ENCODE assay signal across 23 cellular contexts in the genomic region with DNA sequence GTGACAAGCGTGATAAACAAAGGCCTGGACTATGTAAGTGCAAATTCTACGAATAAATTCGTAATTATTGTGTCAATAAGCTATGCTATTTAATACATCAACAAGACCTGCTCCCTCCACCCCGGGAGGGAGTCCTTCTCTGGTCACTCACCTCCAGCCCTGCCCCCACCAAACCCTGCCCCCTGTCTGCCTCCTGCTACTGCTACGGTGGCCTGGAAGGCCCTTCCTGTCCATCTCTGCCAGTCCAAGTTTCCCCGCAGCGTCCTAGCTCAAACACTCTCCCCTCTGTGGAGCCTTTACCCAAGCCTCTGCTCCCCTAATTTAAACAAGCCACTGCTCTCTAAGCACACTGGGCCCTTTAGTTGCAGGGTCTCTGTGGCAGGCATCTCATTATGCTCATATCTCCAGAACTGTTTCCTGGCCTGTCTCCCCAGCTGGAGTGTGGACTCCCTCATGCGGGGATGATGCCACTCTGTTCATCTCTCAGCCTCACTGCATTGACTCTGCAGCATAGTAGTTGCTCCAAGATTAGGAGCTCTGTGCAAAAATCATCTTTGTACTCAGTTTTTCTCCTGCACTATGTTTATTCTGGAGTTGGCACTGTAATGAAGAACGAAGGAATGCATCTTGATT.
A peak's percentile ranks its signal among the peaks of the same experiment; 100 is the strongest.
DNase-seq lines count a peak whose midpoint lies in the region; ATAC-seq and TF ChIP-seq lines count a peak whose summit lies in the region.
"Had no signal": no experiment of that assay in that cellular context is flagged by ENCODE, and none has a peak within 500 bp of the region (broad histone marks: within the 10 kb centered on the region; RNA-seq: fewer than 3 reads in every experiment).

No MANE protein-coding gene starts in this region.

- no peaks in the 10 kb centered on the region for H4K20me1 ChIP-seq in GM23338 (replicated peaks; ENCODE audit: insufficient read depth)

- H3K4me1 ChIP-seq in GM23338 (ENCODE audit: insufficient read depth) (peaks cover 17% of the 10 kb centered on the region), ascending aorta (peaks cover 4 to 11% of the 10 kb centered on the region in 2 donors)
- H3K4me1 ChIP-seq: foreskin keratinocyte had no signal

- H3K36me3 Mint-ChIP-seq in GM23338 (ENCODE audit: low read depth): no peaks in the 10 kb centered on the region
- H3K36me3 Mint-ChIP-seq: CD4-positive, alpha-beta memory T cell had no signal

- H3K4me3 ChIP-seq in GM23338 (no peak overlapping the region), ascending aorta (no peak overlapping the region)

- H3K4me2 ChIP-seq in GM23338: 0 out of 2 replicates have a peak overlapping the region, but pooled peaks have one; percentile 25
- H3K4me2 ChIP-seq: KMS-11 had no signal

- no peak for TF ChIP-seq CTCF in GM23338 (conservative IDR thresholded peaks at IDR 0.05; ENCODE audit: low read depth in 2 of 2)
- peak in 1 of 3 experiments; percentile 21 for TF ChIP-seq CTCF in ascending aorta (IDR thresholded peaks at IDR 0.05)

- H3K27me3 ChIP-seq in GM23338 (ENCODE audit: insufficient read depth) (no peaks in the 10 kb centered on the region), ascending aorta (no peaks in the 10 kb centered on the region)
- H3K27me3 ChIP-seq: foreskin keratinocyte had no signal

- no peaks in the 10 kb centered on the region for H3F3A ChIP-seq in GM23338 (replicated peaks; ENCODE audit: low read depth)

- intact Hi-C loops in ascending aorta (cut with DNase I) (loop anchor here (5.0 to 10.0 kb wide), 4 partner anchors 43 to 232 kb away; no protein-coding TSS in a partner anchor), left ventricle myocardium superior (cut with micrococcal nuclease) (no loop called here), posterior cingulate gyrus (cut with DNase I) (no loop called here)

- peak overlapping the region; percentile 82 for H3K27ac Mint-ChIP-seq in GM23338
- H3K27ac Mint-ChIP-seq: activated naive CD4-positive, alpha-beta T cell treated with anti-CD3 and anti-CD28 coated beads for 36 hours; CD4-positive, alpha-beta memory T cell had no signal

- H3K27ac ChIP-seq in GM23338 (ENCODE audit: low read depth) (no peak overlapping the region), ascending aorta (peak overlapping the region; percentile 28 to 47)
- H3K27ac ChIP-seq: foreskin keratinocyte, KMS-11 had no signal

- peaks cover 33% of the 10 kb centered on the region for H3K4me1 Mint-ChIP-seq in GM23338
- H3K4me1 Mint-ChIP-seq: CD4-positive, alpha-beta memory T cell; central memory CD8-positive, alpha-beta T cell had no signal

- H3K9me3 ChIP-seq in ascending aorta: no peaks in the 10 kb centered on the region

- H3K9me3 Mint-ChIP-seq in GM23338: no peaks in the 10 kb centered on the region
- H3K9me3 Mint-ChIP-seq: activated naive CD4-positive, alpha-beta T cell treated with anti-CD3 and anti-CD28 coated beads for 36 hours; CD4-positive, alpha-beta memory T cell; central memory CD8-positive, alpha-beta T cell had no signal

- H3K36me3 ChIP-seq in GM23338 (ENCODE audit: insufficient read depth) (no peaks in the 10 kb centered on the region), ascending aorta (no peaks in the 10 kb centered on the region)

- 0 out of 2 replicates have a peak overlapping the region, but pooled peaks have one; percentile 32 for H2AFZ ChIP-seq in GM23338

- DNase-seq in GM23338 (ENCODE audit: low spot score) (peak; percentile 28), ascending aorta (ENCODE audit: low spot score in 2 of 2) (no peak), left ventricle myocardium superior (peak; percentile 55), posterior cingulate gyrus (peak in 6 of 10 donors; percentile 24 to 85 (median 36)), GM03348 (ENCODE audit: low spot score) (no peak)
- DNase-seq in activated CD8-positive, alpha-beta memory T cell treated with anti-CD3 and anti-CD28 coated beads, Interleukin-2, amount 50 U/mL, for 48 hours: no peak
- no peak for DNase-seq in activated naive CD4-positive, alpha-beta T cell treated with Interleukin-2 at 50 U/mL for 16 hours
- DNase-seq: activated CD4-positive, alpha-beta T cell treated with anti-CD3 and anti-CD28 coated beads for 1 hour; activated CD8-positive, alpha-beta memory T cell treated with anti-CD3 and anti-CD28 coated beads for 24 hours; activated naive CD4-positive, alpha-beta T cell treated with anti-CD3 and anti-CD28 coated beads for 36 hours; activated T-cell treated with anti-CD3 and anti-CD28 coated beads, Interleukin-2, amount 50 U/mL, for 48 hours; CD4-positive, alpha-beta memory T cell; erythroblast; foreskin keratinocyte; HCEC 1CT; hippocampal formation; kidney; NCI-H1694; NCI-H774; stimulated activated CD8-positive, alpha-beta memory T cell treated with anti-CD3 and anti-CD28 coated beads, Interleukin-4, amount 100 ng/mL, for 48 hours had no signal

- H3K27me3 Mint-ChIP-seq in GM23338 (ENCODE audit: insufficient read depth, low read depth, poor library complexity): no peaks in the 10 kb centered on the region
- H3K27me3 Mint-ChIP-seq: CD4-positive, alpha-beta memory T cell had no signal

- 0 out of 2 replicates have a peak, but pooled peaks cover 5% of the 10 kb centered on the region for H3K9me2 ChIP-seq in GM23338 (ENCODE audit: insufficient read depth)

- ATAC-seq in GM23338 (peak; percentile 67), left ventricle myocardium superior (peak; percentile 68), HG02759 (IDR thresholded peaks at IDR 0.05; ENCODE audit: unreplicated experiment) (no peak)
- ATAC-seq: foreskin keratinocyte had no signal

- no peak overlapping the region for H3K4me3 Mint-ChIP-seq in GM23338
- H3K4me3 Mint-ChIP-seq: activated naive CD4-positive, alpha-beta T cell treated with anti-CD3 and anti-CD28 coated beads for 36 hours; CD4-positive, alpha-beta memory T cell; central memory CD8-positive, alpha-beta T cell had no signal

- H3K79me2 ChIP-seq in GM23338 (replicated peaks; ENCODE audit: insufficient read depth): no peaks in the 10 kb centered on the region

TF ChIP-seq in GM23338, 12 proteins besides CTCF, POLR2A, EP300 and RAD21 (continues in another document):
- TF ChIP-seq STAT1 (IDR thresholded peaks at IDR 0.05; ENCODE audit: unreplicated experiment): no peak
- no peak for TF ChIP-seq ETS1 (IDR thresholded peaks at IDR 0.05)
- TF ChIP-seq, protein P1, sequence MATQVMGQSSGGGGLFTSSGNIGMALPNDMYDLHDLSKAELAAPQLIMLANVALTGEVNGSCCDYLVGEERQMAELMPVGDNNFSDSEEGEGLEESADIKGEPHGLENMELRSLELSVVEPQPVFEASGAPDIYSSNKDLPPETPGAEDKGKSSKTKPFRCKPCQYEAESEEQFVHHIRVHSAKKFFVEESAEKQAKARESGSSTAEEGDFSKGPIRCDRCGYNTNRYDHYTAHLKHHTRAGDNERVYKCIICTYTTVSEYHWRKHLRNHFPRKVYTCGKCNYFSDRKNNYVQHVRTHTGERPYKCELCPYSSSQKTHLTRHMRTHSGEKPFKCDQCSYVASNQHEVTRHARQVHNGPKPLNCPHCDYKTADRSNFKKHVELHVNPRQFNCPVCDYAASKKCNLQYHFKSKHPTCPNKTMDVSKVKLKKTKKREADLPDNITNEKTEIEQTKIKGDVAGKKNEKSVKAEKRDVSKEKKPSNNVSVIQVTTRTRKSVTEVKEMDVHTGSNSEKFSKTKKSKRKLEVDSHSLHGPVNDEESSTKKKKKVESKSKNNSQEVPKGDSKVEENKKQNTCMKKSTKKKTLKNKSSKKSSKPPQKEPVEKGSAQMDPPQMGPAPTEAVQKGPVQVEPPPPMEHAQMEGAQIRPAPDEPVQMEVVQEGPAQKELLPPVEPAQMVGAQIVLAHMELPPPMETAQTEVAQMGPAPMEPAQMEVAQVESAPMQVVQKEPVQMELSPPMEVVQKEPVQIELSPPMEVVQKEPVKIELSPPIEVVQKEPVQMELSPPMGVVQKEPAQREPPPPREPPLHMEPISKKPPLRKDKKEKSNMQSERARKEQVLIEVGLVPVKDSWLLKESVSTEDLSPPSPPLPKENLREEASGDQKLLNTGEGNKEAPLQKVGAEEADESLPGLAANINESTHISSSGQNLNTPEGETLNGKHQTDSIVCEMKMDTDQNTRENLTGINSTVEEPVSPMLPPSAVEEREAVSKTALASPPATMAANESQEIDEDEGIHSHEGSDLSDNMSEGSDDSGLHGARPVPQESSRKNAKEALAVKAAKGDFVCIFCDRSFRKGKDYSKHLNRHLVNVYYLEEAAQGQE (IDR thresholded peaks at IDR 0.05; ENCODE audit: unreplicated experiment): no peak

Comparison
In these comparisons a context has a peak if more than half of its experiments do, and no peak if none do; other contexts are left out.
1. DNase-seq: peak in GM23338 (single experiment), left ventricle myocardium superior (single experiment) and posterior cingulate gyrus (6 of 10); none in ascending aorta (0 of 2), GM03348 (single experiment), activated CD8-positive, alpha-beta memory T cell treated with anti-CD3 and anti-CD28 coated beads, Interleukin-2, amount 50 U/mL, for 48 hours (single experiment) and activated naive CD4-positive, alpha-beta T cell treated with Interleukin-2 at 50 U/mL for 16 hours (single experiment).